Comparison of ENCODE assay signal across 10 cellular contexts in the genomic region with DNA sequence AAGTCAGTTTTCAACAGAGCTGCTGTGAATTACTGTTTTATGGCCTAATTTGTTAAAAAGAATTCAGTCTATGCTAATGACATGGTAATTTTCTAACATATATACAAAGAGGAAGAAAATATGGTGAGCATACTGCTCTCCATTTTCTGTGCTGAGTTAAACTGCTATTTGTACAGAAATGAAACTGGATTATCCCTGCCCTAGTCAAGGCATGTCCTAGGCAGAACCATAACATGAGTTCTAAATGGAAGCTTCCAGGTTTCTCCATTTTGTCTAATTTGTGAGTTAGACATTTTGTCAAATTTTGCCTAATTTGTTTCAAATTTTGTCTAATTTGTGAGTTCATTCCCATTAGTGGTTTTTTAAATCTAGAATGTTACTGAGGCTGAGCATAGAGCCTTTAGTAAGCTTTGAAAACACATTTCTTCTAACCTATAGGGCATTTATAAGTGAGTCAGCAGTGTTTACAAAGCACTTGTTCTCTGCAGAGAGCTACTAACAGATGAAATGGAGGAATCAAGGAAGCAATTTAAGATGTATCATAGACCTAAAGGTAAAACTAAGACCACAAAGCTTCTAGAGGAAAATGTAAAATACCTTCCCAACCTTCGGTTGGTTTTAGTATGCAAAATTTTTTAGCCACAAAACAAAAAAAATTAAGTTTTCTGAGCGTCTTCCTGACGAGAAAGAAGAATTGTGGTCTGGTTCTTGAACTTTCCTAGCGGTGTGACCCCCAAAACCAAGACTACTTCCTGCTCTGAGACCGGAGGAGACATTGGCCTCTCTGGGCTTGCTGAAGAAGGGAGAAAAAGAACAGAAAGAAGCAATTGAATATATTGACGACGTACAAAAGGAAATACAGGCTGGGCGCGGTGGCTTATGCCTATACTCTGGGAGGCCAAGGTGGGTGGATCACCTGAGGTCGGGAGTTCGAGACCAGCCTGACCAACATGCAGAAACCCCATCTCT. TPM values are rescaled to one million over a fixed set of nuclear protein-coding genes. Genes with fewer than 3 reads are reported as not detected.
DNase-seq lines count a peak whose midpoint lies in the region; ATAC-seq and TF ChIP-seq lines count a peak whose summit lies in the region.
"Had no signal": no experiment of that assay in that cellular context is flagged by ENCODE, and none has a peak within 500 bp of the region (broad histone marks: within the 10 kb centered on the region; RNA-seq: fewer than 3 reads in every experiment).

No MANE protein-coding gene starts in this region.

- H3K4me3 ChIP-seq in GM12865 (ENCODE audit: low read depth, low read length): no peak overlapping the region
- H3K4me3 ChIP-seq in breast epithelium: no peak overlapping the region
- H3K4me3 ChIP-seq: lung had no signal

- no peaks in the 10 kb centered on the region for H3K9me3 ChIP-seq in breast epithelium

- TF ChIP-seq CTCF in GM12865 (IDR thresholded peaks at IDR 0.05; ENCODE audit: insufficient read depth, low read depth, low read length, missing control alignments) (no peak), breast epithelium (IDR thresholded peaks at IDR 0.05) (no peak)

- no peaks in the 10 kb centered on the region for H3K27me3 ChIP-seq in breast epithelium

- peaks cover 48% of the 10 kb centered on the region for H3K36me3 Mint-ChIP-seq in dendritic cell treated with granulocyte-macrophage colony-stimulating factor and Interleukin-4, amounts not matched to agents 40 ng/mL and 50 ng/mL, for 4 days (ENCODE audit: low read depth)

- ATAC-seq in GM21528 (IDR thresholded peaks at IDR 0.05; ENCODE audit: low FRiP score, unreplicated experiment) (peak; percentile 73), HG03565 (IDR thresholded peaks at IDR 0.05; ENCODE audit: unreplicated experiment) (peak; percentile 59), sciatic nerve (no peak)

- intact Hi-C loops in dendritic cell treated with granulocyte-macrophage colony-stimulating factor and Interleukin-4, amounts not matched to agents 40 ng/mL and 50 ng/mL, for 4 days (cut with micrococcal nuclease): no loop called here
- intact Hi-C loops in breast epithelium (cut with DNase I; ENCODE audit: low total_unique reads): no loop called here
- intact Hi-C loops in sciatic nerve (cut with DNase I): no loop called here
- intact Hi-C loops in cardiac septum (cut with DNase I): no loop called here

- H3K27me3 Mint-ChIP-seq in dendritic cell treated with granulocyte-macrophage colony-stimulating factor and Interleukin-4, amounts not matched to agents 40 ng/mL and 50 ng/mL, for 4 days: no peaks in the 10 kb centered on the region

- H3K36me3 ChIP-seq in breast epithelium: no peaks in the 10 kb centered on the region

- no peak overlapping the region for H3K4me3 Mint-ChIP-seq in dendritic cell treated with granulocyte-macrophage colony-stimulating factor and Interleukin-4, amounts not matched to agents 40 ng/mL and 50 ng/mL, for 4 days

- H3K27ac Mint-ChIP-seq in dendritic cell treated with granulocyte-macrophage colony-stimulating factor and Interleukin-4, amounts not matched to agents 40 ng/mL and 50 ng/mL, for 4 days: peak overlapping the region; percentile 39

- no peak overlapping the region for H3K27ac ChIP-seq in breast epithelium

- TF ChIP-seq POLR2A in breast epithelium (IDR thresholded peaks at IDR 0.05): no peak

- no peaks in the 10 kb centered on the region for H3K9me3 Mint-ChIP-seq in dendritic cell treated with granulocyte-macrophage colony-stimulating factor and Interleukin-4, amounts not matched to agents 40 ng/mL and 50 ng/mL, for 4 days

- peaks cover 71% of the 10 kb centered on the region for H3K4me1 Mint-ChIP-seq in dendritic cell treated with granulocyte-macrophage colony-stimulating factor and Interleukin-4, amounts not matched to agents 40 ng/mL and 50 ng/mL, for 4 days (ENCODE audit: low read depth)

- no peaks in the 10 kb centered on the region for H3K4me1 ChIP-seq in breast epithelium

- DNase-seq in GM12865 (ENCODE audit: low read depth) (peak; percentile 72), breast epithelium (ENCODE audit: low spot score in 2 of 2) (no peak), HuH-7.5 (ENCODE audit: low spot score) (no peak), sciatic nerve (ENCODE audit: low spot score) (no peak), cardiac septum (ENCODE audit: low spot score) (no peak)
- DNase-seq: NCI-H2171 treated with DMSO at 0.1 percent for 48 hours had no signal

RNA-seq across cellular contexts. Expression of gene P2RY14, which starts 9.8 kb away (rescaled TPM):
- 1 to 10 TPM; 1.9 to 8.5 (median 3.3) TPM for total RNA-seq in breast epithelium
- total RNA-seq in sciatic nerve: 8.9 TPM
- total RNA-seq in cardiac septum: 1.6 TPM

RNA-seq across cellular contexts. Expression of gene GPR87, which starts 48.1 kb away (rescaled TPM):
- total RNA-seq in breast epithelium (1 to 10 TPM in 2 of 3 donors, not detected in 1; 2.6 to 3.4 TPM), sciatic nerve (not detected), cardiac septum (not detected)
